20 cellular contexts compared by ENCODE assay signal in genomic region chr1:216222302-216222701, GRCh38.
DNase-seq lines count a peak whose midpoint lies in the region; ATAC-seq and TF ChIP-seq lines count a peak whose summit lies in the region.
"Had no signal": no experiment of that assay in that cellular context is flagged by ENCODE, and none has a peak within 500 bp of the region (broad histone marks: within the 10 kb centered on the region; RNA-seq: fewer than 3 reads in every experiment).

No MANE protein-coding gene starts in this region.

- peak; percentile 84 for DNase-seq in HCEC 1CT
- DNase-seq in NCI-H82 (lab: John Stamatoyannopoulos, UW): peak; percentile 64
- DNase-seq in mesenchymal stem cell: peak; percentile 37
- no peak for DNase-seq in endodermal cell
- DNase-seq in right lobe of liver: no peak
- DNase-seq in CD4-positive, alpha-beta memory T cell: no peak
- DNase-seq: DMS 273 treated with DMSO at 0.1 percent for 48 hours; GM23248; Karpas-422; MM.1S; NCI-H1092 treated with DMSO at 0.1 percent for 48 hours; NCI-H2081; NCI-H446 treated with DMSO at 0.1 percent for 48 hours; NCI-H69; NK-92 treated with Interleukin-12 subunit alpha and Interleukin-12 subunit beta, amount 100 ng/mL, for 24 hours had no signal

- no peak overlapping the region for H2BK5ac ChIP-seq in mesenchymal stem cell (ENCODE audit: low read depth, low read length, poor library complexity, severe bottlenecking)

- WGBS in mesenchymal stem cell: 81% methylated on average over 3 of the region's 3 CpGs
- WGBS in endodermal cell (ENCODE audit: insufficient coverage in 1 of 2, insufficient read length in 1 of 2), 2 experiments: 85 to 94% methylated on average over 2 to 3 of the region's 3 CpGs
- WGBS in right lobe of liver (ENCODE audit: insufficient coverage, low coverage, low lambda C conversion rate, missing lambda C conversion rate): 100% methylated on average over 3 of the region's 3 CpGs

- H3K27ac Mint-ChIP-seq in endodermal cell: no peak overlapping the region
- H3K27ac Mint-ChIP-seq in CD4-positive, alpha-beta memory T cell: no peak overlapping the region
- H3K27ac Mint-ChIP-seq: CD14-positive monocyte, IgD-negative memory B cell had no signal

- no peak overlapping the region for H3K14ac ChIP-seq in mesenchymal stem cell (ENCODE audit: low read length in 2 of 2)

- H2BK120ac ChIP-seq in mesenchymal stem cell (ENCODE audit: low read depth, low read length): no peak overlapping the region

- no peaks in the 10 kb centered on the region for H3K27me3 ChIP-seq in mesenchymal stem cell (ENCODE audit: control insufficient read depth in 1 of 2, insufficient read depth in 1 of 2, low read length in 2 of 2)
- H3K27me3 ChIP-seq in endodermal cell (ENCODE audit: control insufficient read depth, insufficient read depth, low read length, poor library complexity, severe bottlenecking): no peaks in the 10 kb centered on the region
- no peaks in the 10 kb centered on the region for H3K27me3 ChIP-seq in right lobe of liver
- no peaks in the 10 kb centered on the region for H3K27me3 ChIP-seq in CD4-positive, alpha-beta memory T cell (ENCODE audit: insufficient read depth, low read length)

- H3K27ac ChIP-seq in mesenchymal stem cell (ENCODE audit: low read length, poor library complexity, severe bottlenecking) (no peak overlapping the region), endodermal cell (ENCODE audit: low read depth, low read length) (no peak overlapping the region), right lobe of liver (no peak overlapping the region)
- H3K27ac ChIP-seq in CD4-positive, alpha-beta memory T cell (ENCODE audit: low read depth, low read length): no peak overlapping the region
- H3K27ac ChIP-seq: GM23248 had no signal

- H3K36me3 ChIP-seq in mesenchymal stem cell (ENCODE audit: control insufficient read depth in 1 of 2, insufficient read depth in 2 of 2, low read depth in 1 of 2, low read length in 2 of 2): no peaks in the 10 kb centered on the region
- no peaks in the 10 kb centered on the region for H3K36me3 ChIP-seq in endodermal cell (ENCODE audit: control insufficient read depth, insufficient read depth, low read length)
- no peaks in the 10 kb centered on the region for H3K36me3 ChIP-seq in right lobe of liver
- H3K36me3 ChIP-seq in CD4-positive, alpha-beta memory T cell (ENCODE audit: insufficient read depth, low read length): no peaks in the 10 kb centered on the region

- H3K4me3 ChIP-seq in mesenchymal stem cell (ENCODE audit: insufficient read depth in 1 of 2, low read depth in 1 of 2, low read length in 2 of 2) (no peak overlapping the region), endodermal cell (ENCODE audit: low read length) (no peak overlapping the region), right lobe of liver (no peak overlapping the region)
- no peak overlapping the region for H3K4me3 ChIP-seq in CD4-positive, alpha-beta memory T cell (ENCODE audit: low read length in 2 of 2)
- H3K4me3 ChIP-seq: GM12878 had no signal

- peaks cover 9% of the 10 kb centered on the region for H3K9me3 ChIP-seq in mesenchymal stem cell (ENCODE audit: control insufficient read depth, low read length)
- H3K9me3 ChIP-seq in endodermal cell (ENCODE audit: control insufficient read depth, low read length): peaks cover 20% of the 10 kb centered on the region
- no peaks in the 10 kb centered on the region for H3K9me3 ChIP-seq in right lobe of liver
- no peaks in the 10 kb centered on the region for H3K9me3 ChIP-seq in CD4-positive, alpha-beta memory T cell (ENCODE audit: control insufficient read depth in 1 of 2, low read length in 2 of 2)

- no peak overlapping the region for H3K4me3 Mint-ChIP-seq in endodermal cell
- no peak overlapping the region for H3K4me3 Mint-ChIP-seq in CD4-positive, alpha-beta memory T cell
- H3K4me3 Mint-ChIP-seq: CD14-positive monocyte had no signal

- ATAC-seq in right lobe of liver (no peak), HG02981 (IDR thresholded peaks at IDR 0.05; ENCODE audit: unreplicated experiment) (no peak)
- ATAC-seq: GM12878, Right ventricle myocardium inferior had no signal

- H3K4me2 ChIP-seq in mesenchymal stem cell (ENCODE audit: low read length, poor library complexity, severe bottlenecking): no peak overlapping the region

- TF ChIP-seq POLR2A in right lobe of liver (IDR thresholded peaks at IDR 0.05): no peak

- no peak overlapping the region for H4K8ac ChIP-seq in mesenchymal stem cell (ENCODE audit: low read length)

- POLR2A ChIA-PET in CD4-positive, alpha-beta memory T cell (lab: Charles Lee; ENCODE audit: partially characterized antibody): no interaction called here

- CTCF ChIA-PET in CD4-positive, alpha-beta memory T cell (lab: Charles Lee; ENCODE audit: partially characterized antibody): no interaction called here

- TF ChIP-seq CTCF in endodermal cell (conservative IDR thresholded peaks at IDR 0.05) (no peak), right lobe of liver (IDR thresholded peaks at IDR 0.05) (no peak)

- H3K4ac ChIP-seq in mesenchymal stem cell (ENCODE audit: low read depth in 1 of 2, low read length in 2 of 2): no peak overlapping the region

- intact Hi-C loops in right lobe of liver (cut with DNase I): loop anchor here in 1 of 2 donors (10.0 kb wide), 1 partner anchor 108 kb away; no protein-coding TSS in a partner anchor
- intact Hi-C loops in CD4-positive, alpha-beta memory T cell (cut with micrococcal nuclease): no loop called here

- peaks cover 12% of the 10 kb centered on the region for H3K9me3 Mint-ChIP-seq in endodermal cell
- H3K9me3 Mint-ChIP-seq in CD4-positive, alpha-beta memory T cell: peaks cover 2 to 14% (median 7%) of the 10 kb centered on the region in 8 donors
- H3K9me3 Mint-ChIP-seq: CD14-positive monocyte had no signal

- H2BK15ac ChIP-seq in mesenchymal stem cell (ENCODE audit: low read depth, poor library complexity, severe bottlenecking): no peak overlapping the region

- H3K9ac ChIP-seq in mesenchymal stem cell (ENCODE audit: low read length) (no peak overlapping the region), endodermal cell (ENCODE audit: extremely low read depth, low read length, poor library complexity, severe bottlenecking) (no peak overlapping the region)

- no peak overlapping the region for H3K18ac ChIP-seq in mesenchymal stem cell (ENCODE audit: low read depth in 1 of 2, low read length in 2 of 2)

- H2BK12ac ChIP-seq in mesenchymal stem cell (ENCODE audit: low read length in 2 of 2): no peak overlapping the region

- H3K27me3 Mint-ChIP-seq in endodermal cell (ENCODE audit: insufficient read depth): no peaks in the 10 kb centered on the region
- no peaks in the 10 kb centered on the region for H3K27me3 Mint-ChIP-seq in CD4-positive, alpha-beta memory T cell
- H3K27me3 Mint-ChIP-seq: IgD-negative memory B cell had no signal

- no peaks in the 10 kb centered on the region for H3K4me1 ChIP-seq in mesenchymal stem cell (ENCODE audit: control insufficient read depth, insufficient read depth, low read depth, low read length)
- no peaks in the 10 kb centered on the region for H3K4me1 ChIP-seq in endodermal cell (ENCODE audit: control insufficient read depth, insufficient read depth, low read length)
- H3K4me1 ChIP-seq in right lobe of liver: peaks cover 0 to 6% (median 0%) of the 10 kb centered on the region in 4 donors
- H3K4me1 ChIP-seq in CD4-positive, alpha-beta memory T cell (ENCODE audit: insufficient read depth, low read length): no peaks in the 10 kb centered on the region

- H3K23ac ChIP-seq in mesenchymal stem cell (ENCODE audit: low read length in 2 of 2): no peak overlapping the region

- H4K91ac ChIP-seq in mesenchymal stem cell (ENCODE audit: low read length): no peak overlapping the region

- no peak overlapping the region for H2AFZ ChIP-seq in mesenchymal stem cell (ENCODE audit: low read depth, low read length)

- H3K79me1 ChIP-seq in mesenchymal stem cell (replicated peaks; ENCODE audit: low read length, poor library complexity, severe bottlenecking): no peaks in the 10 kb centered on the region

- H3K36me3 Mint-ChIP-seq in endodermal cell (ENCODE audit: low read depth): peaks cover 2% of the 10 kb centered on the region
- H3K36me3 Mint-ChIP-seq in CD4-positive, alpha-beta memory T cell: no peaks in the 10 kb centered on the region
- H3K36me3 Mint-ChIP-seq: CD14-positive monocyte had no signal

- H2AK5ac ChIP-seq in mesenchymal stem cell (ENCODE audit: low read length, severe bottlenecking): no peak overlapping the region

- H3K4me1 Mint-ChIP-seq in endodermal cell: peaks cover 8% of the 10 kb centered on the region
- H3K4me1 Mint-ChIP-seq in CD4-positive, alpha-beta memory T cell: peaks cover 0 to 4% (median 1%) of the 10 kb centered on the region in 4 donors

Comparison
In these comparisons a context has a peak if more than half of its experiments do, and no peak if none do; other contexts are left out.
1. DNase-seq: peak in HCEC 1CT (single experiment), NCI-H82 (single experiment) and mesenchymal stem cell (single experiment); none in endodermal cell (single experiment), right lobe of liver (0 of 3) and CD4-positive, alpha-beta memory T cell (0 of 5).